Comparison of ENCODE assay signal across 8 cellular contexts in the genomic region with DNA sequence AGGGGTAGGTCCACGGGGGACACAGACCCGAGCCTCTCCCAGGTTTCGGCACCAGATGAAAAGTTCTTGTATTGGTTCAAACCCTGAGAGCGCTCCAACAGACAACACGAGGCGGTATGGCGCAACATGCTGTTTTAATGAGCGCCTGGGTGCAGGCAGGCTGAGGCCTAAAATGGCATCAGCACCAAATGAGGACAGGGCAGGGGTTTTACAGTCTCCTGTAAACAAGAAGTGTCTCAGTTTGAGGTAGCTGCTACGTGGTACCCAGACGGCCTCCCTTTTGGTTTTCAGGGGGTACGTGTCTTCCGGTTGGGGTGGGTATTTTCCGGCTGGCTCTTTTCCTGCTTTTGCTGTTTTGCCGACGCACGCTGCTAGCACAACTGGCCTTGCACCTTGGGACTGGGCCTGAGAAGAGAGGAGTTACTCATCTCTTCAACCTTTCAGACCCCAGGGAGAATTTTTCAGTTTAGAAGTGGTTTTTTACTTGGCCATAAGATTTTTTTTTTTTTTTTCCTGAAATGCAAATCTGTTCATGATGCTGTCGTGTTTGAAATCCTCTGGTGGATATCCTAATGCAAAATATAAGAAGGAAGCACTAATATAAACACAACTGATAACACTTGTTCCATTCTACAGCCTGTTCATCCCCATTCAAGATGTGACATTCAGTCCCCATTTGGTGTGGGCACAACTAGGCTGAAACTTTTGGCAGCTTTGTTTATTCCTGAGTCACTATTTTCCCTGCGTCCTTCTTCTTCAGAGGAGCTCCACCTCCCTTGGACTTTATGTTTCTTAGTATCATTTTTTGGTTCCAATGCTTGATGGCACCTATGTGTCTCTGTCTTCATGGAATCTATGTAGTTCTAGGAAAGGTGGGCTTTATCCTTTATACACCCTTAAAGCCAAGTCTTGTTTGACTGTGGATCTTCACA. TPM values are rescaled to one million over a fixed set of nuclear protein-coding genes. Genes with fewer than 3 reads are reported as not detected.
DNase-seq lines count a peak whose midpoint lies in the region; ATAC-seq, FAIRE-seq and TF ChIP-seq lines count a peak whose summit lies in the region.

No MANE protein-coding gene starts in this region.

- CTCF ChIA-PET in HepG2 (lab: Yijun Ruan, JAX; ENCODE audit: low intra/inter-chr PET ratio, low total read pairs) = no interaction called here

- TF ChIP-seq EP300 in HepG2 (IDR thresholded peaks at IDR 0.05; ENCODE audit: low read depth in 2 of 2, low read length in 2 of 2) = no peak
- no peak for TF ChIP-seq EP300 in HepG2 (CRISPR knock-in tag; IDR thresholded peaks at IDR 0.05; ENCODE audit: borderline replicate concordance)

- no TSS peak for BruUV-seq in HepG2 (replicated peaks; lab: Mats Ljungman, UMichigan)

- no peak for TF ChIP-seq POLR2A in HepG2 (IDR thresholded peaks at IDR 0.05; ENCODE audit: insufficient read depth in 1 of 2, low read depth in 2 of 2, low read length in 2 of 2)
- no peak for TF ChIP-seq POLR2A in thyroid gland (IDR thresholded peaks at IDR 0.05)
- TF ChIP-seq POLR2A in H54 (IDR thresholded peaks at IDR 0.05; ENCODE audit: low read depth, low read length) = no peak

- H3F3A ChIP-seq in SU-DHL-6 (ENCODE audit: insufficient read depth) = no peaks in the 10 kb centered on the region; the same call in 1 of the 2 replicates

- no peaks in the 10 kb centered on the region for H3K36me3 ChIP-seq in liver (ENCODE audit: control insufficient read depth in 4 of 4, insufficient read depth in 3 of 4, low read depth in 1 of 4, low read length in 3 of 4)
- no peaks in the 10 kb centered on the region for H3K36me3 ChIP-seq in HepG2 (replicated peaks in 1 of 2; ENCODE audit: control insufficient read depth in 1 of 2, insufficient read depth in 2 of 2, low read length in 2 of 2)
- H3K36me3 ChIP-seq in SU-DHL-6 (ENCODE audit: low read length) = no peaks in the 10 kb centered on the region
- H3K36me3 ChIP-seq in thyroid gland = no peaks in the 10 kb centered on the region

- DNase-seq in HepG2 (ENCODE audit: low spot score) (no peak), thyroid gland (no peak), H54 (ENCODE audit: insufficient read length, low spot score) (no peak), KG1 (lab: John Stamatoyannopoulos, UW) (no peak)
- no peak for DNase-seq in activated CD4-positive, alpha-beta T cell treated with anti-CD3 and anti-CD28 coated beads, Interleukin-2, amount 50 U/mL, for 4 hours

- H2AFZ ChIP-seq in HepG2 (ENCODE audit: low read length) = no peak overlapping the region
- H2AFZ ChIP-seq in SU-DHL-6 (ENCODE audit: low read depth, low read length, severe bottlenecking) = no peak overlapping the region

- H3K4me3 ChIP-seq in liver (ENCODE audit: low read depth in 1 of 3, low read length in 3 of 3) (no peak overlapping the region), HepG2 (replicated peaks in 1 of 3; ENCODE audit: insufficient read depth in 1 of 3, low read depth in 2 of 3, low read length in 3 of 3) (no peak overlapping the region), SU-DHL-6 (ENCODE audit: insufficient read depth, low read length, poor library complexity, severe bottlenecking) (no peak overlapping the region), thyroid gland (replicated peaks in 1 of 3) (no peak overlapping the region)

- H4K20me1 ChIP-seq in HepG2 (ENCODE audit: insufficient read depth, low read length) (no peaks in the 10 kb centered on the region), SU-DHL-6 (ENCODE audit: low read depth, low read length) (no peaks in the 10 kb centered on the region)

- intact Hi-C loops in HepG2 (cut with micrococcal nuclease; ENCODE audit: unreplicated experiment) = no loop called here
- intact Hi-C loops in thyroid gland (cut with DNase I) = no loop called here

- H3K9ac ChIP-seq in liver (ENCODE audit: low read depth in 1 of 2, low read length in 2 of 2) = no peak overlapping the region
- H3K9ac ChIP-seq in HepG2 (ENCODE audit: insufficient read depth, low read depth, low read length) = no peak overlapping the region
- no peak overlapping the region for H3K9ac ChIP-seq in SU-DHL-6 (ENCODE audit: low read length)

- H3K79me2 ChIP-seq in HepG2 (ENCODE audit: insufficient read depth, low read length) (peaks cover 2% of the 10 kb centered on the region), SU-DHL-6 (ENCODE audit: insufficient read depth, low read length) (no peaks in the 10 kb centered on the region)

- H3K27ac ChIP-seq in liver (ENCODE audit: low read depth in 1 of 2, low read length in 2 of 2) = peak overlapping the region; percentile 36 to 41
- no peak overlapping the region for H3K27ac ChIP-seq in HepG2 (ENCODE audit: extremely low read length, insufficient read depth, low read length)
- H3K27ac ChIP-seq in SU-DHL-6 (ENCODE audit: low read depth, low read length) = peak overlapping the region; percentile 17; the same call in 1 of the 2 replicates
- H3K27ac ChIP-seq in thyroid gland = peak overlapping the region; percentile 59 to 97 (median 62)

- 81% methylated on average over 18 of the region's 18 CpGs for WGBS in liver
- WGBS in HepG2 (ENCODE audit: low lambda C conversion rate) = 89% methylated on average over 17 of the region's 18 CpGs
- 66 to 80% methylated on average over 15 to 18 of the region's 18 CpGs for WGBS in thyroid gland, 2 donors

- no peaks in the 10 kb centered on the region for H3K9me3 ChIP-seq in liver (ENCODE audit: control insufficient read depth in 4 of 4, low read length in 3 of 4)
- H3K9me3 ChIP-seq in HepG2 (ENCODE audit: low read length) = no peaks in the 10 kb centered on the region
- H3K9me3 ChIP-seq in SU-DHL-6 (ENCODE audit: insufficient read depth, low read length) = no peaks in the 10 kb centered on the region
- no peaks in the 10 kb centered on the region for H3K9me3 ChIP-seq in thyroid gland

- no peak for TF ChIP-seq CTCF in liver (IDR thresholded peaks at IDR 0.05; ENCODE audit: low read depth, low read length, missing input control)
- TF ChIP-seq CTCF in HepG2 (CRISPR knock-in tag; IDR thresholded peaks at IDR 0.05) = no peak
- no peak for TF ChIP-seq CTCF in SU-DHL-6 (IDR thresholded peaks at IDR 0.05; ENCODE audit: insufficient read depth, low read length, poor library complexity, severe bottlenecking)
- TF ChIP-seq CTCF in thyroid gland (IDR thresholded peaks at IDR 0.05) = no peak

- H3K4me1 ChIP-seq in liver (ENCODE audit: control insufficient read depth in 4 of 4, insufficient read depth in 4 of 4, low read length in 3 of 4) (peaks cover 19 to 45% (median 29%) of the 10 kb centered on the region in 4 donors), HepG2 (ENCODE audit: insufficient read depth, low read length) (peaks cover 49% of the 10 kb centered on the region), thyroid gland (peaks cover 44 to 57% of the 10 kb centered on the region in 2 donors)

- in situ Hi-C loops in HepG2 (cut with HindIII; ENCODE audit: extremely low pct_ligation_motif_present, low pct_unique_long_range_greater_than_20kb) = no loop called here

- no peaks in the 10 kb centered on the region for H3K9me2 ChIP-seq in SU-DHL-6 (replicated peaks; ENCODE audit: insufficient read depth, low read length)

- H3K4me2 ChIP-seq in HepG2 (ENCODE audit: low read depth, low read length) (no peak overlapping the region), SU-DHL-6 (ENCODE audit: low read depth, low read length, poor library complexity, severe bottlenecking) (peak overlapping the region; percentile 2)

- POLR2A ChIA-PET in HepG2 (lab: Yijun Ruan, JAX) = no interaction called here

- ATAC-seq in HepG2 = no peak
- peak; percentile 48 for ATAC-seq in HG02840 (IDR thresholded peaks at IDR 0.05; ENCODE audit: low FRiP score, unreplicated experiment)

- FAIRE-seq in HepG2 (lab: Jason Lieb, UNC) (no peak), H54 (lab: Jason Lieb, UNC) (no peak)

- no peak for TF ChIP-seq RAD21 in liver (IDR thresholded peaks at IDR 0.05)
- no peak for TF ChIP-seq RAD21 in HepG2 (CRISPR knock-in tag; IDR thresholded peaks at IDR 0.05)

- H3K27me3 ChIP-seq in liver (ENCODE audit: control insufficient read depth in 4 of 4, insufficient read depth in 4 of 4, low read length in 3 of 4) = no peaks in the 10 kb centered on the region
- H3K27me3 ChIP-seq in HepG2 (ENCODE audit: control insufficient read depth in 1 of 2, insufficient read depth in 2 of 2, low read length in 2 of 2) = no peaks in the 10 kb centered on the region
- no peaks in the 10 kb centered on the region for H3K27me3 ChIP-seq in SU-DHL-6 (ENCODE audit: low read length)
- no peaks in the 10 kb centered on the region for H3K27me3 ChIP-seq in thyroid gland

RNA-seq across cellular contexts. Expression of gene PPFIBP2, which starts 6.5 kb away (rescaled TPM):
- total RNA-seq in liver = 10 to 100 TPM; 23.1 to 80.0 TPM
- 10 to 100 TPM; 19.6 to 23.3 TPM for polyA plus RNA-seq in liver
- 15.0 and 15.8 TPM in 2 replicates for total RNA-seq in HepG2 (2016; rRNA removed; fragmentation: Illumina TruSeq; extraction: Trizol)
- total RNA-seq in HepG2 (2016; cell fraction: cytosol; rRNA removed; fragmentation: Illumina TruSeq; extraction: Trizol; ENCODE audit: low read depth) = 10.1 and 10.8 TPM in 2 replicates
- total RNA-seq in HepG2 (2016; cell fraction: insoluble cytoplasmic fraction; rRNA removed; fragmentation: Illumina TruSeq; extraction: Trizol) = 15.1 and 19.3 TPM in 2 replicates
- 9.3 and 12.0 TPM in 2 replicates for total RNA-seq in HepG2 (2016; cell fraction: membrane; rRNA removed; fragmentation: Illumina TruSeq; extraction: Trizol)
- 22.7 and 24.0 TPM in 2 replicates for total RNA-seq in HepG2 (2016; cell fraction: nucleus; rRNA removed; fragmentation: Illumina TruSeq; extraction: Trizol)
- polyA plus RNA-seq in HepG2 (2011; rRNA removed) = 41.6 and 52.5 TPM in 2 replicates
- 21.9 and 27.8 TPM in 2 replicates for polyA plus RNA-seq in HepG2 (2011; cell fraction: cytosol; rRNA removed)
- polyA plus RNA-seq in HepG2 (2011; cell fraction: nucleus; rRNA removed) = 94.0 and 96.1 TPM in 2 replicates
- polyA plus RNA-seq in HepG2 (2012) = 27.5 and 36.7 TPM in 2 replicates
- polyA plus RNA-seq in HepG2 (2016; cell fraction: cytosol; fragmentation: Illumina TruSeq; extraction: Trizol; ENCODE audit: low read depth) = 2.4 and 2.9 TPM in 2 replicates
- 9.9 and 13.6 TPM in 2 replicates for polyA plus RNA-seq in HepG2 (2016; cell fraction: insoluble cytoplasmic fraction; fragmentation: Illumina TruSeq; extraction: Trizol; ENCODE audit: low read depth)
- 4.7 and 5.9 TPM in 2 replicates for polyA plus RNA-seq in HepG2 (2016; cell fraction: membrane; fragmentation: Illumina TruSeq; extraction: Trizol; ENCODE audit: low read depth)
- polyA plus RNA-seq in HepG2 (2016; cell fraction: nucleus; fragmentation: Illumina TruSeq; extraction: Trizol; ENCODE audit: insufficient read depth, low read depth) = 17.2 and 18.8 TPM in 2 replicates
- polyA minus RNA-seq in HepG2 (2011; rRNA and poly(A)+ RNA removed; ENCODE audit: low replicate concordance) = 32.4 and 88.1 TPM in 2 replicates
- 34.5 and 36.9 TPM in 2 replicates for polyA minus RNA-seq in HepG2 (2011; cell fraction: cytosol; rRNA and poly(A)+ RNA removed)
- 174 and 179 TPM in 2 replicates for polyA minus RNA-seq in HepG2 (2011; cell fraction: nucleus; rRNA and poly(A)+ RNA removed)
- total RNA-seq in thyroid gland = 10 to 100 TPM; 64.3 to 91.9 (median 71.6) TPM

RNA-seq across cellular contexts. Expression of gene OLFML1, which starts 35.0 kb away (rescaled TPM):
- total RNA-seq in liver = 1 to 10 TPM; 2.8 TPM
- 1 to 10 TPM; 2.9 to 4.2 TPM for polyA plus RNA-seq in liver
- 0.69 and 0.89 TPM in 2 replicates for total RNA-seq in HepG2 (2016; rRNA removed; fragmentation: Illumina TruSeq; extraction: Trizol)
- total RNA-seq in HepG2 (2016; cell fraction: cytosol; rRNA removed; fragmentation: Illumina TruSeq; extraction: Trizol; ENCODE audit: low read depth) = 0.35 and 0.40 TPM in 2 replicates
- 0.82 and 0.86 TPM in 2 replicates for total RNA-seq in HepG2 (2016; cell fraction: insoluble cytoplasmic fraction; rRNA removed; fragmentation: Illumina TruSeq; extraction: Trizol)
- total RNA-seq in HepG2 (2016; cell fraction: membrane; rRNA removed; fragmentation: Illumina TruSeq; extraction: Trizol) = 0.34 and 0.40 TPM in 2 replicates
- 1.2 and 1.8 TPM in 2 replicates for total RNA-seq in HepG2 (2016; cell fraction: nucleus; rRNA removed; fragmentation: Illumina TruSeq; extraction: Trizol)
- polyA plus RNA-seq in HepG2 (2011; rRNA removed) = 0.71 and 0.90 TPM in 2 replicates
- polyA plus RNA-seq in HepG2 (2011; cell fraction: cytosol; rRNA removed) = 0.81 and 0.97 TPM in 2 replicates
- polyA plus RNA-seq in HepG2 (2011; cell fraction: nucleus; rRNA removed) = 0.11 and 0.23 TPM in 2 replicates
- 0.67 and 2.1 TPM in 2 replicates for polyA plus RNA-seq in HepG2 (2012)
- polyA plus RNA-seq in HepG2 (2016; cell fraction: cytosol; fragmentation: Illumina TruSeq; extraction: Trizol; ENCODE audit: low read depth) = 0.12 and 0.19 TPM in 2 replicates
- polyA plus RNA-seq in HepG2 (2016; cell fraction: insoluble cytoplasmic fraction; fragmentation: Illumina TruSeq; extraction: Trizol; ENCODE audit: low read depth) = 1.1 and 1.3 TPM in 2 replicates
- polyA plus RNA-seq in HepG2 (2016; cell fraction: membrane; fragmentation: Illumina TruSeq; extraction: Trizol; ENCODE audit: low read depth) = 0.26 and 0.30 TPM in 2 replicates
- 1.5 and 2.6 TPM in 2 replicates for polyA plus RNA-seq in HepG2 (2016; cell fraction: nucleus; fragmentation: Illumina TruSeq; extraction: Trizol; ENCODE audit: insufficient read depth, low read depth)
- 1.1 and 4.7 TPM in 2 replicates for polyA minus RNA-seq in HepG2 (2011; rRNA and poly(A)+ RNA removed; ENCODE audit: low replicate concordance)
- 0.30 and 0.88 TPM in 2 replicates for polyA minus RNA-seq in HepG2 (2011; cell fraction: cytosol; rRNA and poly(A)+ RNA removed)
- polyA minus RNA-seq in HepG2 (2011; cell fraction: nucleus; rRNA and poly(A)+ RNA removed) = 0.64 and 0.75 TPM in 2 replicates
- 10 to 100 TPM in 1 of 4 donors, 1 to 10 TPM in 3; 2.7 to 11.0 (median 5.8) TPM for total RNA-seq in thyroid gland
